ENCODE assay signal across 11 cellular contexts in genomic region chr11:47541070-47541469, GRCh38. TPM values are rescaled to one million over a fixed set of nuclear protein-coding genes. Genes with fewer than 3 reads are reported as not detected.
A peak's percentile ranks its signal among the peaks of the same experiment; 100 is the strongest.
DNase-seq lines count a peak whose midpoint lies in the region; ATAC-seq, FAIRE-seq and TF ChIP-seq lines count a peak whose summit lies in the region.
"Had no signal": no experiment of that assay in that cellular context is flagged by ENCODE, and none has a peak within 500 bp of the region (broad histone marks: within the 10 kb centered on the region; RNA-seq: fewer than 3 reads in every experiment).

No MANE protein-coding gene starts in this region.

- FAIRE-seq in A549 (lab: Jason Lieb, UNC) = no peak

- no peak overlapping the region for H2AFZ ChIP-seq in OCI-LY7 (ENCODE audit: low read length)

- DNase-seq in A549 (ENCODE audit: low read depth in 1 of 2, low spot score in 1 of 2) = no peak
- DNase-seq in CD8-positive, alpha-beta T cell = no peak
- no peak for DNase-seq in activated T-helper 1 cell treated with anti-CD3 and anti-CD28 coated beads, Interleukin-12 subunit alpha, Interleukin-12 subunit beta, Interleukin-2, Interleukin-4 antibody, amounts not matched to agents 30 ng/mL and 10 ng/mL and 1 ng/mL, durations not matched to agents 14 hours and 24 hours and 36 hours (ENCODE audit: low spot score)
- DNase-seq in left lung = no peak
- no peak for DNase-seq in OCI-LY7 (ENCODE audit: low spot score)
- no peak for DNase-seq in NCI-H1436 (lab: John Stamatoyannopoulos, UW)
- DNase-seq in midbrain (lab: John Stamatoyannopoulos, UW) = no peak
- DNase-seq: KBM-7, NCI-H2029 had no signal

- H3K4me3 Mint-ChIP-seq in CD8-positive, alpha-beta T cell = peak overlapping the region; percentile 16
- H3K4me3 Mint-ChIP-seq in activated T-helper 1 cell treated with anti-CD3 and anti-CD28 coated beads, Interleukin-12 subunit alpha, Interleukin-12 subunit beta, Interleukin-2, Interleukin-4 antibody, amounts not matched to agents 30 ng/mL and 10 ng/mL and 1 ng/mL, durations not matched to agents 14 hours and 24 hours and 36 hours = no peak overlapping the region

- no peaks in the 10 kb centered on the region for H3K27me3 ChIP-seq in CD8-positive, alpha-beta T cell (ENCODE audit: insufficient read depth, low read length)
- H3K27me3 ChIP-seq in left lung = no peaks in the 10 kb centered on the region

- H3K27ac ChIP-seq in A549 (no peak overlapping the region), left lung (peak overlapping the region; percentile 33 to 53), OCI-LY7 (ENCODE audit: low read depth, low read length, poor library complexity, severe bottlenecking) (no peak overlapping the region)
- no peak overlapping the region for H3K27ac ChIP-seq in CD8-positive, alpha-beta T cell (ENCODE audit: low read depth, low read length)

- H3K27me3 Mint-ChIP-seq in CD8-positive, alpha-beta T cell (ENCODE audit: low read depth) = no peaks in the 10 kb centered on the region
- H3K27me3 Mint-ChIP-seq in activated T-helper 1 cell treated with anti-CD3 and anti-CD28 coated beads, Interleukin-12 subunit alpha, Interleukin-12 subunit beta, Interleukin-2, Interleukin-4 antibody, amounts not matched to agents 30 ng/mL and 10 ng/mL and 1 ng/mL, durations not matched to agents 14 hours and 24 hours and 36 hours (ENCODE audit: insufficient read depth) = no peaks in the 10 kb centered on the region

- H3K36me3 ChIP-seq in CD8-positive, alpha-beta T cell (ENCODE audit: insufficient read depth, low read length) = no peaks in the 10 kb centered on the region
- H3K36me3 ChIP-seq in left lung (peaks cover 0 to 9% of the 10 kb centered on the region in 2 donors), OCI-LY7 (ENCODE audit: insufficient read depth, low read length) (peaks cover 67% of the 10 kb centered on the region)

- no peaks in the 10 kb centered on the region for H3K9me3 Mint-ChIP-seq in CD8-positive, alpha-beta T cell
- H3K9me3 Mint-ChIP-seq in activated T-helper 1 cell treated with anti-CD3 and anti-CD28 coated beads, Interleukin-12 subunit alpha, Interleukin-12 subunit beta, Interleukin-2, Interleukin-4 antibody, amounts not matched to agents 30 ng/mL and 10 ng/mL and 1 ng/mL, durations not matched to agents 14 hours and 24 hours and 36 hours = no peaks in the 10 kb centered on the region

- peak overlapping the region; percentile 62 for H3K4me2 ChIP-seq in A549
- no peak overlapping the region for H3K4me2 ChIP-seq in OCI-LY7 (ENCODE audit: low read length)

- POLR2A ChIA-PET in A549 (lab: Yijun Ruan, JAX) = no interaction called here
- POLR2A ChIA-PET in CD8-positive, alpha-beta T cell (lab: Charles Lee) = interaction anchor here (1.1 kb wide), 1 partner anchor 12 kb away, joined by 3 read pairs; the partner anchor contains the start of gene CELF1
- POLR2A ChIA-PET in OCI-LY7 (lab: Charles Lee) = no interaction called here

- TF ChIP-seq POLR2A in A549 (IDR thresholded peaks at IDR 0.05; ENCODE audit: low read length) = no peak

- no peak for TF ChIP-seq CTCF in A549 (IDR thresholded peaks at IDR 0.05)
- TF ChIP-seq CTCF in CD8-positive, alpha-beta T cell (IDR thresholded peaks at IDR 0.05) = no peak
- TF ChIP-seq CTCF in left lung (IDR thresholded peaks at IDR 0.05) = no peak
- no peak for TF ChIP-seq CTCF in OCI-LY7 (conservative IDR thresholded peaks at IDR 0.05; ENCODE audit: low read length)

- H3K36me3 Mint-ChIP-seq in CD8-positive, alpha-beta T cell = peaks cover 35% of the 10 kb centered on the region
- peaks cover 11% of the 10 kb centered on the region for H3K36me3 Mint-ChIP-seq in activated T-helper 1 cell treated with anti-CD3 and anti-CD28 coated beads, Interleukin-12 subunit alpha, Interleukin-12 subunit beta, Interleukin-2, Interleukin-4 antibody, amounts not matched to agents 30 ng/mL and 10 ng/mL and 1 ng/mL, durations not matched to agents 14 hours and 24 hours and 36 hours (ENCODE audit: low read depth)

- CTCF ChIA-PET in A549 (lab: Yijun Ruan, JAX) (interaction anchor here (6.9 kb wide), 1 partner anchor 11 kb away, joined by 41 read pairs; the partner anchor contains the start of gene CELF1), OCI-LY7 (lab: Charles Lee; ENCODE audit: unreplicated experiment) (interaction anchor here (0.9 kb wide), 1 partner anchor 10 kb away, joined by 3 read pairs; no protein-coding TSS in a partner anchor)
- CTCF ChIA-PET in CD8-positive, alpha-beta T cell (lab: Charles Lee) = no interaction called here

- H3K4me1 Mint-ChIP-seq in CD8-positive, alpha-beta T cell (ENCODE audit: low read depth) = peaks cover 77% of the 10 kb centered on the region
- peaks cover 44% of the 10 kb centered on the region for H3K4me1 Mint-ChIP-seq in activated T-helper 1 cell treated with anti-CD3 and anti-CD28 coated beads, Interleukin-12 subunit alpha, Interleukin-12 subunit beta, Interleukin-2, Interleukin-4 antibody, amounts not matched to agents 30 ng/mL and 10 ng/mL and 1 ng/mL, durations not matched to agents 14 hours and 24 hours and 36 hours (ENCODE audit: low read depth)

- no peak for TF ChIP-seq EP300 in A549 (IDR thresholded peaks at IDR 0.05)

- no peak for ATAC-seq in A549
- no peak for ATAC-seq in CD8-positive, alpha-beta T cell
- ATAC-seq in left lung = no peak
- no peak for ATAC-seq in HG03095 (IDR thresholded peaks at IDR 0.05; ENCODE audit: unreplicated experiment)

- WGBS in A549 (ENCODE audit: missing lambda C conversion rate) = 96% methylated on average over 2 of the region's 2 CpGs

- H3K4me1 ChIP-seq in A549 = peaks cover 30% of the 10 kb centered on the region
- peaks cover 68% of the 10 kb centered on the region for H3K4me1 ChIP-seq in CD8-positive, alpha-beta T cell (ENCODE audit: insufficient read depth, low read length)
- peaks cover 33 to 87% of the 10 kb centered on the region in 2 donors for H3K4me1 ChIP-seq in left lung
- H3K4me1 ChIP-seq in OCI-LY7 (ENCODE audit: insufficient read depth, low read length, poor library complexity, severe bottlenecking) = peaks cover 5% of the 10 kb centered on the region

- no peak for TF ChIP-seq RAD21 in A549 (conservative IDR thresholded peaks at IDR 0.05 in 1 of 2, IDR thresholded peaks at IDR 0.05 in 1 of 2)

- no peak overlapping the region for H3K4me3 ChIP-seq in A549
- H3K4me3 ChIP-seq in CD8-positive, alpha-beta T cell (ENCODE audit: low read depth, low read length) = no peak overlapping the region
- no peak overlapping the region for H3K4me3 ChIP-seq in left lung
- no peak overlapping the region for H3K4me3 ChIP-seq in OCI-LY7 (ENCODE audit: low read depth, low read length, poor library complexity, severe bottlenecking)

- H3K27ac Mint-ChIP-seq in CD8-positive, alpha-beta T cell = peak overlapping the region; percentile 71
- peak overlapping the region; percentile 44 for H3K27ac Mint-ChIP-seq in activated T-helper 1 cell treated with anti-CD3 and anti-CD28 coated beads, Interleukin-12 subunit alpha, Interleukin-12 subunit beta, Interleukin-2, Interleukin-4 antibody, amounts not matched to agents 30 ng/mL and 10 ng/mL and 1 ng/mL, durations not matched to agents 14 hours and 24 hours and 36 hours

- H3K79me2 ChIP-seq in OCI-LY7 (ENCODE audit: insufficient read depth, low read depth, low read length) = peaks cover 96% of the 10 kb centered on the region

- H3K9me2 ChIP-seq in OCI-LY7 (ENCODE audit: insufficient read depth, low read length) = no peaks in the 10 kb centered on the region

- intact Hi-C loops in CD8-positive, alpha-beta T cell (cut with DNase I, micrococcal nuclease) = no loop called here
- intact Hi-C loops in activated T-helper 1 cell treated with anti-CD3 and anti-CD28 coated beads, Interleukin-12 subunit alpha, Interleukin-12 subunit beta, Interleukin-2, Interleukin-4 antibody, amounts not matched to agents 30 ng/mL and 10 ng/mL and 1 ng/mL, durations not matched to agents 14 hours and 24 hours and 36 hours (cut with micrococcal nuclease) = no loop called here
- intact Hi-C loops in left lung (cut with DNase I) = no loop called here
- intact Hi-C loops in OCI-LY7 (cut with micrococcal nuclease; ENCODE audit: unreplicated experiment) = no loop called here

- no TSS peak for BruUV-seq in OCI-LY7 (replicated peaks; lab: Mats Ljungman, UMichigan)

- H3K9me3 ChIP-seq in A549 = no peaks in the 10 kb centered on the region
- H3K9me3 ChIP-seq in CD8-positive, alpha-beta T cell (ENCODE audit: low read length) = no peaks in the 10 kb centered on the region
- no peaks in the 10 kb centered on the region for H3K9me3 ChIP-seq in left lung
- H3K9me3 ChIP-seq in OCI-LY7 (ENCODE audit: low read length) = no peaks in the 10 kb centered on the region

- H4K20me1 ChIP-seq in OCI-LY7 (ENCODE audit: insufficient read depth, low read length) = peaks cover 5% of the 10 kb centered on the region; the same call in 1 of the 2 replicates

RNA-seq across cellular contexts. Expression of gene CELF1, which starts 11.9 kb away (rescaled TPM):
- polyA plus RNA-seq in A549 (2011; rRNA removed) (137 and 138 TPM in 2 replicates), A549 (2017; fragmentation: RNase III; extraction: RNeasy Plus Mini Kit Qiagen cat#74134 plus additional on column Dnase treatment) (51.4 to 54.1 TPM (median 53.8 TPM) in 3 replicates)
- polyA plus RNA-seq in A549 (2012; cell fraction: cytosol; rRNA removed) = 41.9 and 60.7 TPM in 2 replicates
- polyA plus RNA-seq in A549 (2012; cell fraction: nucleus; rRNA removed) = 85.9 and 116 TPM in 2 replicates
- polyA minus RNA-seq in A549 (2011; rRNA and poly(A)+ RNA removed) = 186 and 188 TPM in 2 replicates
- total RNA-seq in CD8-positive, alpha-beta T cell = 10 to 100 TPM; 93.2 to 96.1 TPM
- total RNA-seq in activated T-helper 1 cell treated with anti-CD3 and anti-CD28 coated beads, Interleukin-12 subunit alpha, Interleukin-12 subunit beta, Interleukin-2, Interleukin-4 antibody, amounts not matched to agents 30 ng/mL and 10 ng/mL and 1 ng/mL, durations not matched to agents 14 hours and 24 hours and 36 hours = 148 and 155 TPM in 2 replicates
- total RNA-seq in left lung (100 to 1,000 TPM in 1 of 2 donors, 10 to 100 TPM in 1; 76.8 to 107 TPM), OCI-LY7 (2022) (143 and 149 TPM in 2 replicates)
- total RNA-seq in OCI-LY7 (2014; rRNA removed; shearing (Covaris generic)) = 82.1 and 87.4 TPM in 2 replicates

RNA-seq across cellular contexts. Expression of gene PTPMT1, which starts 24.3 kb away (rescaled TPM):
- polyA plus RNA-seq in A549 (2011; rRNA removed) = 58.8 and 69.2 TPM in 2 replicates
- polyA plus RNA-seq in A549 (2012; cell fraction: cytosol; rRNA removed) = 101 and 110 TPM in 2 replicates
- 51.0 and 55.2 TPM in 2 replicates for polyA plus RNA-seq in A549 (2012; cell fraction: nucleus; rRNA removed)
- 57.0 to 68.2 TPM (median 63.4 TPM) in 3 replicates for polyA plus RNA-seq in A549 (2017; fragmentation: RNase III; extraction: RNeasy Plus Mini Kit Qiagen cat#74134 plus additional on column Dnase treatment)
- 23.8 and 31.3 TPM in 2 replicates for polyA minus RNA-seq in A549 (2011; rRNA and poly(A)+ RNA removed)
- total RNA-seq in CD8-positive, alpha-beta T cell = 10 to 100 TPM; 24.4 to 24.5 TPM
- 57.5 and 60.6 TPM in 2 replicates for total RNA-seq in activated T-helper 1 cell treated with anti-CD3 and anti-CD28 coated beads, Interleukin-12 subunit alpha, Interleukin-12 subunit beta, Interleukin-2, Interleukin-4 antibody, amounts not matched to agents 30 ng/mL and 10 ng/mL and 1 ng/mL, durations not matched to agents 14 hours and 24 hours and 36 hours
- total RNA-seq in left lung = 10 to 100 TPM; 61.4 to 75.2 TPM
- total RNA-seq in OCI-LY7 (2014; rRNA removed; shearing (Covaris generic)) = 52.6 and 62.8 TPM in 2 replicates
- total RNA-seq in OCI-LY7 (2022) = 27.6 TPM in 2 replicates

RNA-seq across cellular contexts. Expression of gene KBTBD4, which starts 37.7 kb away (rescaled TPM):
- polyA plus RNA-seq in A549 (2011; rRNA removed) (21.0 and 23.4 TPM in 2 replicates), A549 (2017; fragmentation: RNase III; extraction: RNeasy Plus Mini Kit Qiagen cat#74134 plus additional on column Dnase treatment) (19.0 to 22.8 TPM (median 20.5 TPM) in 3 replicates)
- 14.3 and 17.1 TPM in 2 replicates for polyA plus RNA-seq in A549 (2012; cell fraction: cytosol; rRNA removed)
- 16.1 and 26.6 TPM in 2 replicates for polyA plus RNA-seq in A549 (2012; cell fraction: nucleus; rRNA removed)
- 27.4 and 37.0 TPM in 2 replicates for polyA minus RNA-seq in A549 (2011; rRNA and poly(A)+ RNA removed)
- total RNA-seq in CD8-positive, alpha-beta T cell = 10 to 100 TPM; 31.8 to 32.6 TPM
- 16.3 and 19.0 TPM in 2 replicates for total RNA-seq in activated T-helper 1 cell treated with anti-CD3 and anti-CD28 coated beads, Interleukin-12 subunit alpha, Interleukin-12 subunit beta, Interleukin-2, Interleukin-4 antibody, amounts not matched to agents 30 ng/mL and 10 ng/mL and 1 ng/mL, durations not matched to agents 14 hours and 24 hours and 36 hours
- total RNA-seq in left lung (10 to 100 TPM; 13.3 to 13.9 TPM), OCI-LY7 (2022) (18.4 and 18.6 TPM in 2 replicates)
- total RNA-seq in OCI-LY7 (2014; rRNA removed; shearing (Covaris generic)) = 25.2 and 25.8 TPM in 2 replicates

RNA-seq across cellular contexts. Expression of gene NDUFS3, which starts 37.8 kb away (rescaled TPM):
- polyA plus RNA-seq in A549 (2011; rRNA removed) = 155 and 156 TPM in 2 replicates
- polyA plus RNA-seq in A549 (2012; cell fraction: cytosol; rRNA removed) = 184 and 187 TPM in 2 replicates
- polyA plus RNA-seq in A549 (2012; cell fraction: nucleus; rRNA removed) = 195 and 227 TPM in 2 replicates
- polyA plus RNA-seq in A549 (2017; fragmentation: RNase III; extraction: RNeasy Plus Mini Kit Qiagen cat#74134 plus additional on column Dnase treatment) = 130 to 144 TPM (median 142 TPM) in 3 replicates
- polyA minus RNA-seq in A549 (2011; rRNA and poly(A)+ RNA removed) = 67.9 and 82.0 TPM in 2 replicates
- total RNA-seq in CD8-positive, alpha-beta T cell = 100 to 1,000 TPM; 159 to 179 TPM
- total RNA-seq in activated T-helper 1 cell treated with anti-CD3 and anti-CD28 coated beads, Interleukin-12 subunit alpha, Interleukin-12 subunit beta, Interleukin-2, Interleukin-4 antibody, amounts not matched to agents 30 ng/mL and 10 ng/mL and 1 ng/mL, durations not matched to agents 14 hours and 24 hours and 36 hours = 148 and 152 TPM in 2 replicates
- 10 to 100 TPM; 76.2 to 89.0 TPM for total RNA-seq in left lung
- total RNA-seq in OCI-LY7 (2014; rRNA removed; shearing (Covaris generic)) = 73.9 and 92.7 TPM in 2 replicates
- 122 and 135 TPM in 2 replicates for total RNA-seq in OCI-LY7 (2022)

RNA-seq across cellular contexts. Expression of gene FAM180B, which starts 45.4 kb away (rescaled TPM):
- not detected in 2 replicates for polyA plus RNA-seq in A549 (2011; rRNA removed)
- polyA plus RNA-seq in A549 (2012; cell fraction: cytosol; rRNA removed) = 0.04 and 0.05 TPM in 2 replicates
- 0.47 and 1.6 TPM in 2 replicates for polyA plus RNA-seq in A549 (2012; cell fraction: nucleus; rRNA removed)
- 0.07 to 0.10 TPM in 2 of 3 replicates, not detected in the other for polyA plus RNA-seq in A549 (2017; fragmentation: RNase III; extraction: RNeasy Plus Mini Kit Qiagen cat#74134 plus additional on column Dnase treatment)
- 0.44 TPM in 1 of 2 replicates, not detected in the other for polyA minus RNA-seq in A549 (2011; rRNA and poly(A)+ RNA removed)
- total RNA-seq in CD8-positive, alpha-beta T cell = under 1 TPM; 0.38 to 0.39 TPM
- total RNA-seq in activated T-helper 1 cell treated with anti-CD3 and anti-CD28 coated beads, Interleukin-12 subunit alpha, Interleukin-12 subunit beta, Interleukin-2, Interleukin-4 antibody, amounts not matched to agents 30 ng/mL and 10 ng/mL and 1 ng/mL, durations not matched to agents 14 hours and 24 hours and 36 hours = 0.24 TPM in 1 of 2 replicates, not detected in the other
- total RNA-seq in left lung = not detected
- total RNA-seq in OCI-LY7 (2014; rRNA removed; shearing (Covaris generic)) = 0.22 and 0.85 TPM in 2 replicates
- 0.23 and 0.26 TPM in 2 replicates for total RNA-seq in OCI-LY7 (2022)
- total RNA-seq: lung microvascular endothelial cell had no signal

Comparison
In these comparisons a context has a peak if more than half of its experiments do, and no peak if none do; other contexts are left out.
1. H3K27ac ChIP-seq: peak in left lung (2 of 2); none in A549 (0 of 2), CD8-positive, alpha-beta T cell (single experiment) and OCI-LY7 (single experiment).